8 cellular contexts compared by ENCODE assay signal in the genomic region with DNA sequence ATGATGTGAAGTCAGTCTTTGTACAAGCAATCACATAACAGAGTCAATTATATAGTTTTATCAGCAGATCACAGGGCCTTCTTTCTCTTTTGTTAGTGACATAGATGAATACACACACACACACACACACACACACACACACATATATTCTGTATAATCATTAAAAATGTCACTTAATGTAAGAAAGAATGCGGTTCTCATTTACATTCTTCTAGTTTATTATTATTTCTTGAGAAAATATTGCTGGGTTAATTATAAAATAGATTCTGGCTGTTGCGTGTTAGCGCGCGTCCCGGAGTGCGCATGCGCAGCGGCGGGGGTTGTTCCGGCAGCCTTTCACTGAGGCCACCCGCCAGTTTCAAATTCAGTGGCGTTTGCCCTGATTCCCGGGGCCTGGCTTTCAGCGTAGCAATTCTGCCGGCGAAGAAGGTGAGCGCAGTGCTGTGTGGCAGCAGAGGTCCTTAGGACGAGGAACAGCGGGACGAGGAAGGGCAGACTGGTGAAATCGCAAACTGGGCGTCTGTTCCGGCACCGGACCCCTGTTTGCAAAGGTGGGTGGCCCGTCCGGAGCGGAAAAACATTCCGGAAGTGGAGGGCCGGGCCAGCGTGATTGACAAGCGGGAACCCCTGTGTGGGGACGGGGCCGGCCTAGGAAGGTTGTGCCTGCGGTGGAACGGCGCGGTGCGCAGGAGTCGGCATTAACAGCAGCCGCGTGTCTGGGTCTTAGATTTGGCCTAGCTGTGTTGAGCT.
A peak's percentile ranks its signal among the peaks of the same experiment; 100 is the strongest.
DNase-seq lines count a peak whose midpoint lies in the region; ATAC-seq, FAIRE-seq and TF ChIP-seq lines count a peak whose summit lies in the region.
"Not testable (repeated sequence)": the region's sequence is repeated elsewhere in the genome, so short reads cannot be mapped to it uniquely, and the experiment has no call there.

No MANE protein-coding gene starts in this region.

- H2AFZ ChIP-seq in ACC112 (ENCODE audit: low read length, unreplicated experiment) = peak overlapping the region; percentile 80

- not testable (repeated sequence) for TF ChIP-seq CTCF in kidney (IDR thresholded peaks at IDR 0.05; ENCODE audit: borderline replicate concordance, extremely low read depth, insufficient read depth)

- H3K27me3 ChIP-seq in ACC112 (ENCODE audit: insufficient read depth, low read length) = not testable (repeated sequence)

- H3K4me1 ChIP-seq in ACC112 (ENCODE audit: control insufficient read depth, insufficient read depth, low read length, unreplicated experiment); kidney (ENCODE audit: control insufficient read depth in 1 of 2, insufficient read depth in 1 of 2, low read depth in 1 of 2, low read length in 2 of 2): not testable (repeated sequence)

- peak overlapping the region; percentile 19 to 55 for H3K9ac ChIP-seq in kidney (ENCODE audit: low read length in 2 of 2)

- not testable (repeated sequence) for FAIRE-seq in kidney (lab: Jason Lieb, UNC)

- H3K4me3 ChIP-seq in ACC112 (ENCODE audit: low read depth, low read length) (peak overlapping the region; percentile 79), kidney (ENCODE audit: low read length in 2 of 2) (peak overlapping the region; percentile 66 to 79)

- H3K79me2 ChIP-seq in ACC112 (ENCODE audit: control insufficient read depth, insufficient read depth, low read length, unreplicated experiment) = not testable (repeated sequence)

- ATAC-seq in GM18907 (IDR thresholded peaks at IDR 0.05; ENCODE audit: unreplicated experiment) (peak; percentile 47), HG03571 (IDR thresholded peaks at IDR 0.05; ENCODE audit: unreplicated experiment) (peak; percentile 74)

- not testable (repeated sequence) for H3K36me3 ChIP-seq in ACC112 (ENCODE audit: insufficient read depth, low read length); kidney (ENCODE audit: control insufficient read depth in 1 of 2, insufficient read depth in 2 of 2, low read length in 2 of 2)

- peak; percentile 90 for DNase-seq in NCI-H69 (lab: John Stamatoyannopoulos, UW)
- peak; percentile 81 for DNase-seq in activated CD4-positive, alpha-beta T cell treated with anti-CD3 and anti-CD28 coated beads for 48 hours
- DNase-seq in cerebellum (ENCODE audit: low spot score) = peak; percentile 45
- DNase-seq in kidney = peak; percentile 85
- DNase-seq in smooth muscle cell of the brain vasculature (ENCODE audit: low read depth, low spot score) = peak; percentile 37

- H3K27ac ChIP-seq in ACC112 (ENCODE audit: low read depth, low read length) (peak overlapping the region; percentile 35), kidney (ENCODE audit: low read depth in 2 of 2, low read length in 2 of 2) (peak overlapping the region in 1 of 2 donors; percentile 80)

- H3K9me3 ChIP-seq in kidney (ENCODE audit: control insufficient read depth in 1 of 2, low read length in 2 of 2) = not testable (repeated sequence)

- intact Hi-C loops in kidney (cut with DNase I) = not testable (repeated sequence)

Comparison
In these comparisons a context has a peak if more than half of its experiments do, and no peak if none do; other contexts are left out.
1. DNase-seq: peak in every context shown above with its lines; median percentile 90 in NCI-H69; 85 in kidney; 81 in activated CD4-positive, alpha-beta T cell treated with anti-CD3 and anti-CD28 coated beads for 48 hours; 45 in cerebellum; 37 in smooth muscle cell of the brain vasculature.